Comparison of ENCODE assay signal across 22 cellular contexts in the genomic region with DNA sequence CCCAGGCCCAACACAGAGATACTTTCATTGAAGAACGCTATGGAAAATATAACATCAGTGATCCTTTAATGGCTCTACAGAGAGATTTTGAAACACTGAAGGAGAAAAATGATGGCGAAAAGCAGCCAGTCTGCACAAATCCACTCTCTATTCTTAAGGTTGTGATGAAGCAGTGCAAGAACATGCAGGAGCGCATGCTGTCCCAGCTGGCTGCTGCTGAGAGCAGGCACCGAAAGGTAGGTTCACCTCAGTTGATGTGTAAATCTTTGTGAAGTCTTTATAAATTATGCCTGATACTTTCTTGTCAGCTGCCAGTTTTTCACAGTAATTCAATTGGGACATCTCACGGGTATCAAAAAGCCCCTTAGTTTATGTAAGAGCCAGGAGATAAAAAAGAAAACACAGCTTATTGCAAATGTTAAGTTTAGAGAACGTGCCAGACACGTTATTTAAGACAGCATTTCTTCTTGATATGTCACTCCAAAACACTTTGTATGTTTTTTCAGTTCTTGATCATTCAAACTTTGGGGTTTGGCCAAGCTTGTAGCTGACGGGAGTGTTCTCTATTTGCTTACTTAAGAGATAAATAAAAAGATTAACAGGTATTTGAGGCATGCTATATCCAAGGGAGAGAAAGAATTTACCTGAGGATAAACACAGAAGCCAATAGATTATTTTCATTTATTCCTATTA. TPM values are rescaled to one million over a fixed set of nuclear protein-coding genes. Genes with fewer than 3 reads are reported as not detected.
DNase-seq lines count a peak whose midpoint lies in the region; ATAC-seq and TF ChIP-seq lines count a peak whose summit lies in the region.
"Had no signal": no experiment of that assay in that cellular context is flagged by ENCODE, and none has a peak within 500 bp of the region (broad histone marks: within the 10 kb centered on the region; RNA-seq: fewer than 3 reads in every experiment).

No MANE protein-coding gene starts in this region.

- no peak for ATAC-seq in WTC11
- no peak for ATAC-seq in gastroesophageal sphincter
- ATAC-seq in HG03196 (IDR thresholded peaks at IDR 0.05; ENCODE audit: unreplicated experiment): no peak
- ATAC-seq: A549; CD8-positive, alpha-beta T cell; GM12878; HCT116; HepG2 had no signal

- no peaks in the 10 kb centered on the region; the same call in 1 of the 2 replicates for H3K27me3 Mint-ChIP-seq in HFFc6 (ENCODE audit: insufficient read depth)
- no peaks in the 10 kb centered on the region for H3K27me3 Mint-ChIP-seq in WTC11 (ENCODE audit: low read depth)
- no peaks in the 10 kb centered on the region for H3K27me3 Mint-ChIP-seq in mesothelial cell of epicardium (ENCODE audit: low read depth)

- WGBS in gastroesophageal sphincter (ENCODE audit: low coverage in 1 of 2), 2 donors: 36 to 77% methylated on average over 7 to 8 of the region's 8 CpGs

- no peak for TF ChIP-seq POLR2A in gastroesophageal sphincter (IDR thresholded peaks at IDR 0.05)

- no peak overlapping the region for H3K4me3 ChIP-seq in gastroesophageal sphincter
- H3K4me3 ChIP-seq: A549, BLaER1, GM12878 had no signal

- peaks cover 71% of the 10 kb centered on the region for H3K4me1 Mint-ChIP-seq in HFFc6 (ENCODE audit: low read depth)
- no peaks in the 10 kb centered on the region for H3K4me1 Mint-ChIP-seq in WTC11
- H3K4me1 Mint-ChIP-seq in mesothelial cell of epicardium: peaks cover 21% of the 10 kb centered on the region
- H3K4me1 Mint-ChIP-seq: CD14-positive monocyte, IgD-negative memory B cell had no signal

- H3K36me3 ChIP-seq in gastroesophageal sphincter: peaks cover 0 to 11% of the 10 kb centered on the region in 2 donors

- no peaks in the 10 kb centered on the region for H3K9me3 ChIP-seq in gastroesophageal sphincter
- H3K9me3 ChIP-seq: A549, BLaER1 had no signal

- peaks cover 6% of the 10 kb centered on the region for H3K36me3 Mint-ChIP-seq in HFFc6 (ENCODE audit: low read depth)
- peaks cover 14% of the 10 kb centered on the region for H3K36me3 Mint-ChIP-seq in WTC11
- H3K36me3 Mint-ChIP-seq in mesothelial cell of epicardium: peaks cover 22% of the 10 kb centered on the region
- H3K36me3 Mint-ChIP-seq: CD8-positive, alpha-beta T cell; IgD-negative memory B cell had no signal

- no peak for TF ChIP-seq CTCF in HFFc6 (IDR thresholded peaks at IDR 0.05)
- TF ChIP-seq CTCF in WTC11 (IDR thresholded peaks at IDR 0.05): no peak
- no peak for TF ChIP-seq CTCF in gastroesophageal sphincter (IDR thresholded peaks at IDR 0.05)
- no peak for TF ChIP-seq CTCF in mesothelial cell of epicardium (IDR thresholded peaks at IDR 0.05; ENCODE audit: unreplicated experiment)

- H3K9me3 Mint-ChIP-seq in HFFc6 (no peaks in the 10 kb centered on the region), WTC11 (no peaks in the 10 kb centered on the region), mesothelial cell of epicardium (no peaks in the 10 kb centered on the region)
- H3K9me3 Mint-ChIP-seq: CD14-positive monocyte; CD8-positive, alpha-beta T cell; IgD-negative memory B cell had no signal

- DNase-seq in HFFc6 (no peak), WTC11 (ENCODE audit: low spot score) (no peak), mesothelial cell of epicardium (ENCODE audit: low spot score in 2 of 2, unreplicated experiment in 2 of 2) (no peak), CD1c-positive myeloid dendritic cell (ENCODE audit: extremely low spot score) (no peak), midbrain (lab: John Stamatoyannopoulos, UW) (no peak), DMS153 (lab: John Stamatoyannopoulos, UW) (no peak)
- DNase-seq: Calu3; CD8-positive, alpha-beta T cell; DMS53; DND-41; EL; GOT3; H7 had no signal

- peaks cover 8 to 72% (median 9%) of the 10 kb centered on the region in 3 donors for H3K4me1 ChIP-seq in gastroesophageal sphincter
- H3K4me1 ChIP-seq: BLaER1 had no signal

- no peak overlapping the region for H3K4me3 Mint-ChIP-seq in HFFc6
- H3K4me3 Mint-ChIP-seq in WTC11: no peak overlapping the region
- no peak overlapping the region for H3K4me3 Mint-ChIP-seq in mesothelial cell of epicardium
- H3K4me3 Mint-ChIP-seq: CD14-positive monocyte; CD8-positive, alpha-beta T cell; IgD-negative memory B cell had no signal

- H3K27ac ChIP-seq in gastroesophageal sphincter: peak overlapping the region; percentile 18 to 57 (median 43)
- H3K27ac ChIP-seq: A549, BLaER1 had no signal

- peak overlapping the region; percentile 11; the same call in 1 of the 2 replicates for H3K27ac Mint-ChIP-seq in HFFc6
- H3K27ac Mint-ChIP-seq in WTC11: peak overlapping the region; percentile 38; the same call in 1 of the 2 replicates
- H3K27ac Mint-ChIP-seq in mesothelial cell of epicardium: peak overlapping the region; percentile 76
- H3K27ac Mint-ChIP-seq: CD14-positive monocyte; CD8-positive, alpha-beta T cell; IgD-negative memory B cell had no signal

- POLR2A ChIA-PET in WTC11 (lab: Charles Lee): no interaction called here

- H3K27me3 ChIP-seq in gastroesophageal sphincter: no peaks in the 10 kb centered on the region
- H3K27me3 ChIP-seq: BLaER1 had no signal

- TF ChIP-seq EP300 in gastroesophageal sphincter (IDR thresholded peaks at IDR 0.05): no peak

- CTCF ChIA-PET in WTC11 (lab: Charles Lee): no interaction called here

TF ChIP-seq in WTC11, 78 proteins besides CTCF, POLR2A, EP300 and RAD21 (continues in another document):
- TF ChIP-seq MXD4 (CRISPR knock-in tag; IDR thresholded peaks at IDR 0.05; ENCODE audit: borderline replicate concordance): no peak
- TF ChIP-seq, protein P1, sequence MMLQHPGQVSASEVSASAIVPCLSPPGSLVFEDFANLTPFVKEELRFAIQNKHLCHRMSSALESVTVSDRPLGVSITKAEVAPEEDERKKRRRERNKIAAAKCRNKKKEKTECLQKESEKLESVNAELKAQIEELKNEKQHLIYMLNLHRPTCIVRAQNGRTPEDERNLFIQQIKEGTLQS (CRISPR knock-in tag; conservative IDR thresholded peaks at IDR 0.05): no peak
- TF ChIP-seq, protein P2, sequence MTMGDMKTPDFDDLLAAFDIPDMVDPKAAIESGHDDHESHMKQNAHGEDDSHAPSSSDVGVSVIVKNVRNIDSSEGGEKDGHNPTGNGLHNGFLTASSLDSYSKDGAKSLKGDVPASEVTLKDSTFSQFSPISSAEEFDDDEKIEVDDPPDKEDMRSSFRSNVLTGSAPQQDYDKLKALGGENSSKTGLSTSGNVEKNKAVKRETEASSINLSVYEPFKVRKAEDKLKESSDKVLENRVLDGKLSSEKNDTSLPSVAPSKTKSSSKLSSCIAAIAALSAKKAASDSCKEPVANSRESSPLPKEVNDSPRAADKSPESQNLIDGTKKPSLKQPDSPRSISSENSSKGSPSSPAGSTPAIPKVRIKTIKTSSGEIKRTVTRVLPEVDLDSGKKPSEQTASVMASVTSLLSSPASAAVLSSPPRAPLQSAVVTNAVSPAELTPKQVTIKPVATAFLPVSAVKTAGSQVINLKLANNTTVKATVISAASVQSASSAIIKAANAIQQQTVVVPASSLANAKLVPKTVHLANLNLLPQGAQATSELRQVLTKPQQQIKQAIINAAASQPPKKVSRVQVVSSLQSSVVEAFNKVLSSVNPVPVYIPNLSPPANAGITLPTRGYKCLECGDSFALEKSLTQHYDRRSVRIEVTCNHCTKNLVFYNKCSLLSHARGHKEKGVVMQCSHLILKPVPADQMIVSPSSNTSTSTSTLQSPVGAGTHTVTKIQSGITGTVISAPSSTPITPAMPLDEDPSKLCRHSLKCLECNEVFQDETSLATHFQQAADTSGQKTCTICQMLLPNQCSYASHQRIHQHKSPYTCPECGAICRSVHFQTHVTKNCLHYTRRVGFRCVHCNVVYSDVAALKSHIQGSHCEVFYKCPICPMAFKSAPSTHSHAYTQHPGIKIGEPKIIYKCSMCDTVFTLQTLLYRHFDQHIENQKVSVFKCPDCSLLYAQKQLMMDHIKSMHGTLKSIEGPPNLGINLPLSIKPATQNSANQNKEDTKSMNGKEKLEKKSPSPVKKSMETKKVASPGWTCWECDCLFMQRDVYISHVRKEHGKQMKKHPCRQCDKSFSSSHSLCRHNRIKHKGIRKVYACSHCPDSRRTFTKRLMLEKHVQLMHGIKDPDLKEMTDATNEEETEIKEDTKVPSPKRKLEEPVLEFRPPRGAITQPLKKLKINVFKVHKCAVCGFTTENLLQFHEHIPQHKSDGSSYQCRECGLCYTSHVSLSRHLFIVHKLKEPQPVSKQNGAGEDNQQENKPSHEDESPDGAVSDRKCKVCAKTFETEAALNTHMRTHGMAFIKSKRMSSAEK (CRISPR knock-in tag; IDR thresholded peaks at IDR 0.05; ENCODE audit: borderline replicate concordance): no peak
- TF ChIP-seq, protein P3, sequence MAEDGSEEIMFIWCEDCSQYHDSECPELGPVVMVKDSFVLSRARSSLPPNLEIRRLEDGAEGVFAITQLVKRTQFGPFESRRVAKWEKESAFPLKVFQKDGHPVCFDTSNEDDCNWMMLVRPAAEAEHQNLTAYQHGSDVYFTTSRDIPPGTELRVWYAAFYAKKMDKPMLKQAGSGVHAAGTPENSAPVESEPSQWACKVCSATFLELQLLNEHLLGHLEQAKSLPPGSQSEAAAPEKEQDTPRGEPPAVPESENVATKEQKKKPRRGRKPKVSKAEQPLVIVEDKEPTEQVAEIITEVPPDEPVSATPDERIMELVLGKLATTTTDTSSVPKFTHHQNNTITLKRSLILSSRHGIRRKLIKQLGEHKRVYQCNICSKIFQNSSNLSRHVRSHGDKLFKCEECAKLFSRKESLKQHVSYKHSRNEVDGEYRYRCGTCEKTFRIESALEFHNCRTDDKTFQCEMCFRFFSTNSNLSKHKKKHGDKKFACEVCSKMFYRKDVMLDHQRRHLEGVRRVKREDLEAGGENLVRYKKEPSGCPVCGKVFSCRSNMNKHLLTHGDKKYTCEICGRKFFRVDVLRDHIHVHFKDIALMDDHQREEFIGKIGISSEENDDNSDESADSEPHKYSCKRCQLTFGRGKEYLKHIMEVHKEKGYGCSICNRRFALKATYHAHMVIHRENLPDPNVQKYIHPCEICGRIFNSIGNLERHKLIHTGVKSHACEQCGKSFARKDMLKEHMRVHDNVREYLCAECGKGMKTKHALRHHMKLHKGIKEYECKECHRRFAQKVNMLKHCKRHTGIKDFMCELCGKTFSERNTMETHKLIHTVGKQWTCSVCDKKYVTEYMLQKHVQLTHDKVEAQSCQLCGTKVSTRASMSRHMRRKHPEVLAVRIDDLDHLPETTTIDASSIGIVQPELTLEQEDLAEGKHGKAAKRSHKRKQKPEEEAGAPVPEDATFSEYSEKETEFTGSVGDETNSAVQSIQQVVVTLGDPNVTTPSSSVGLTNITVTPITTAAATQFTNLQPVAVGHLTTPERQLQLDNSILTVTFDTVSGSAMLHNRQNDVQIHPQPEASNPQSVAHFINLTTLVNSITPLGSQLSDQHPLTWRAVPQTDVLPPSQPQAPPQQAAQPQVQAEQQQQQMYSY (CRISPR knock-in tag; IDR thresholded peaks at IDR 0.05): no peak

RNA-seq across cellular contexts. Expression of a gene that starts 53.1 kb away (rescaled TPM):
- total RNA-seq in HFFc6 (2021; fragmentation: NEBNext Ultra II Directional; extraction: Animal tissue kit (Norgen Biotek cat#: 25700)): 10 to 100 TPM; 71.9 to 80.8 (median 76.5) TPM
- total RNA-seq in WTC11 (2021): 28.5 to 32.8 TPM (median 32.0 TPM) in 3 replicates
- total RNA-seq in gastroesophageal sphincter: 10 to 100 TPM; 15.5 to 37.0 (median 24.6) TPM
- total RNA-seq in mesothelial cell of epicardium: 63.2 to 65.4 TPM (median 64.9 TPM) in 3 replicates
- total RNA-seq: CD8-positive, alpha-beta T cell had no signal

RNA-seq across cellular contexts. Expression of a gene that starts 59.7 kb away (rescaled TPM):
- 1 to 10 TPM; 1.9 to 3.8 (median 3.5) TPM for total RNA-seq in HFFc6 (2021; fragmentation: NEBNext Ultra II Directional; extraction: Animal tissue kit (Norgen Biotek cat#: 25700))
- 1.0 to 1.2 TPM (median 1.0 TPM) in 3 replicates for total RNA-seq in WTC11 (2021)
- 1 to 10 TPM; 2.8 to 4.8 (median 3.6) TPM for total RNA-seq in gastroesophageal sphincter
- total RNA-seq in mesothelial cell of epicardium: 146 to 165 TPM (median 151 TPM) in 3 replicates

Comparison
In these comparisons a context has a peak if more than half of its experiments do, and no peak if none do; other contexts are left out.
1. H3K27ac Mint-ChIP-seq: peak in every context shown above with its lines; median percentile 76 in mesothelial cell of epicardium; 38 in WTC11; 11 in HFFc6.
2. RNA of a gene that starts 59.7 kb away (total RNA-seq): 146 to 165 TPM in mesothelial cell of epicardium; 2.8 to 4.8 TPM in gastroesophageal sphincter, 1.9 to 3.8 TPM in HFFc6 and 1.0 to 1.2 TPM in WTC11; every median in the first group is over 10 times any median in the second.